ENCODE assay signal across 14 cellular contexts in genomic region chr4:60019180-60019579, GRCh38.
DNase-seq lines count a peak whose midpoint lies in the region; ATAC-seq and TF ChIP-seq lines count a peak whose summit lies in the region.
"Had no signal": no experiment of that assay in that cellular context is flagged by ENCODE, and none has a peak within 500 bp of the region (broad histone marks: within the 10 kb centered on the region; RNA-seq: fewer than 3 reads in every experiment).

No MANE protein-coding gene starts in this region.

- H2BK5ac ChIP-seq in mesendoderm (ENCODE audit: low read length) = no peak overlapping the region

- H3K27me3 ChIP-seq in OCI-LY3 (ENCODE audit: low read depth, low read length) (no peaks in the 10 kb centered on the region), mesendoderm (ENCODE audit: insufficient read depth, low read length, poor library complexity) (no peaks in the 10 kb centered on the region)

- H4K8ac ChIP-seq in mesendoderm (ENCODE audit: low read depth, low read length) = no peak overlapping the region

- H2AK5ac ChIP-seq in mesendoderm (ENCODE audit: low read length) = no peak overlapping the region

- H2AFZ ChIP-seq in OCI-LY3 (ENCODE audit: low read depth, low read length) = no peak overlapping the region

- H3K4me3 ChIP-seq in OCI-LY3 (ENCODE audit: low read length) (no peak overlapping the region), mesendoderm (ENCODE audit: low read length) (no peak overlapping the region)

- DNase-seq in DMS53 (lab: John Stamatoyannopoulos, UW) = peak; percentile 27
- DNase-seq in DMS53 treated with DMSO at 0.1 percent for 48 hours (lab: John Stamatoyannopoulos, UW; ENCODE audit: unreplicated experiment) = no peak
- DNase-seq in WTC11 (ENCODE audit: low spot score) = no peak
- peak; percentile 28 for DNase-seq in mesendoderm
- no peak for DNase-seq in DMS 273 (lab: John Stamatoyannopoulos, UW; ENCODE audit: unreplicated experiment)
- DNase-seq in T-helper 2 cell treated with Interferon-gamma antibody and Interleukin-4, amounts not matched to agents 5 μg/mL and 100 μg/mL, for 36 hours (ENCODE audit: low spot score) = no peak
- DNase-seq: DMS 273 treated with DMSO at 0.1 percent for 48 hours, DMS79 treated with DMSO at 0.1 percent for 48 hours, EL, KG1 had no signal

- WGBS in mesendoderm (ENCODE audit: extremely low coverage, insufficient coverage, low lambda C conversion rate) = no CpG with 5 or more reads among the region's 2 CpGs

- CTCF ChIA-PET in WTC11 (lab: Charles Lee) = no interaction called here

- no peak overlapping the region for H4K5ac ChIP-seq in mesendoderm (ENCODE audit: low read length)

- H3K27ac ChIP-seq in OCI-LY3 (ENCODE audit: low read length) (no peak overlapping the region), mesendoderm (ENCODE audit: low read depth, low read length) (no peak overlapping the region)
- H3K27ac ChIP-seq: 22Rv1 had no signal

- no peaks in the 10 kb centered on the region for H4K20me1 ChIP-seq in OCI-LY3 (ENCODE audit: insufficient read depth, low read length)

- H3K36me3 ChIP-seq in OCI-LY3 (replicated peaks; ENCODE audit: low read depth, low read length) = no peaks in the 10 kb centered on the region
- no peaks in the 10 kb centered on the region for H3K36me3 ChIP-seq in mesendoderm (ENCODE audit: control insufficient read depth, insufficient read depth, low read length)

- no peak overlapping the region for H2BK120ac ChIP-seq in mesendoderm (ENCODE audit: low read depth, low read length)

- H2BK15ac ChIP-seq in mesendoderm (replicated peaks; ENCODE audit: low read depth) = no peak overlapping the region

- POLR2A ChIA-PET in WTC11 (lab: Charles Lee) = no interaction called here

- H3K36me3 Mint-ChIP-seq in WTC11 = no peaks in the 10 kb centered on the region
- H3K36me3 Mint-ChIP-seq in T-helper 2 cell treated with Interferon-gamma antibody and Interleukin-4, amounts not matched to agents 5 μg/mL and 100 μg/mL, for 36 hours (ENCODE audit: low read depth) = no peaks in the 10 kb centered on the region
- H3K36me3 Mint-ChIP-seq: IgD-negative memory B cell had no signal

- H3K9ac ChIP-seq in OCI-LY3 (ENCODE audit: low read length) = no peak overlapping the region
- H3K9ac ChIP-seq in mesendoderm (ENCODE audit: low read length) = no peak overlapping the region

- H3K23ac ChIP-seq in mesendoderm (ENCODE audit: low read length) = no peak overlapping the region

- H3K4ac ChIP-seq in mesendoderm (ENCODE audit: low read depth, low read length) = no peak overlapping the region

- TF ChIP-seq CTCF in OCI-LY3 (IDR thresholded peaks at IDR 0.05; ENCODE audit: low read depth, low read length) (0 out of 2 replicates have a peak, but pooled peaks have one; percentile 9), WTC11 (IDR thresholded peaks at IDR 0.05) (no peak)

- H3K4me2 ChIP-seq in OCI-LY3 (ENCODE audit: low read length) (no peak overlapping the region), mesendoderm (ENCODE audit: low read length) (no peak overlapping the region)

- ATAC-seq in WTC11 = 0 out of 2 replicates have a peak, but pooled peaks have one; percentile 30
- ATAC-seq in HG03135 (IDR thresholded peaks at IDR 0.05; ENCODE audit: unreplicated experiment) = no peak

- H3K9me3 ChIP-seq in OCI-LY3 (ENCODE audit: insufficient read depth, low read length) = no peaks in the 10 kb centered on the region

- peaks cover 14% of the 10 kb centered on the region for H3K4me1 Mint-ChIP-seq in WTC11
- no peaks in the 10 kb centered on the region for H3K4me1 Mint-ChIP-seq in T-helper 2 cell treated with Interferon-gamma antibody and Interleukin-4, amounts not matched to agents 5 μg/mL and 100 μg/mL, for 36 hours (ENCODE audit: low read depth)
- H3K4me1 Mint-ChIP-seq: IgD-negative memory B cell had no signal

- H3K4me1 ChIP-seq in OCI-LY3 (ENCODE audit: low read length) (peaks cover 6% of the 10 kb centered on the region; the same call in 1 of the 2 replicates), mesendoderm (ENCODE audit: control insufficient read depth, low read depth, low read length) (no peaks in the 10 kb centered on the region)

- H3K56ac ChIP-seq in mesendoderm (ENCODE audit: low read length) = no peak overlapping the region

- H3K79me2 ChIP-seq in OCI-LY3 (ENCODE audit: low read length) = no peaks in the 10 kb centered on the region
- H3K79me2 ChIP-seq in mesendoderm (ENCODE audit: control insufficient read depth, insufficient read depth, low read length) = no peaks in the 10 kb centered on the region

- no peaks in the 10 kb centered on the region for H3K9me3 Mint-ChIP-seq in WTC11
- peaks cover 12% of the 10 kb centered on the region for H3K9me3 Mint-ChIP-seq in T-helper 2 cell treated with Interferon-gamma antibody and Interleukin-4, amounts not matched to agents 5 μg/mL and 100 μg/mL, for 36 hours

- no peaks in the 10 kb centered on the region for H3K27me3 Mint-ChIP-seq in WTC11 (ENCODE audit: low read depth)
- no peaks in the 10 kb centered on the region for H3K27me3 Mint-ChIP-seq in T-helper 2 cell treated with Interferon-gamma antibody and Interleukin-4, amounts not matched to agents 5 μg/mL and 100 μg/mL, for 36 hours (ENCODE audit: low read depth)
- H3K27me3 Mint-ChIP-seq: IgD-negative memory B cell had no signal

- no peak overlapping the region for H3K18ac ChIP-seq in mesendoderm (ENCODE audit: low read length)

- H3K79me1 ChIP-seq in mesendoderm (ENCODE audit: low read length) = no peaks in the 10 kb centered on the region

- H3K4me3 Mint-ChIP-seq in WTC11 = no peak overlapping the region
- no peak overlapping the region for H3K4me3 Mint-ChIP-seq in T-helper 2 cell treated with Interferon-gamma antibody and Interleukin-4, amounts not matched to agents 5 μg/mL and 100 μg/mL, for 36 hours
- H3K4me3 Mint-ChIP-seq: IgD-negative memory B cell had no signal

- no peak overlapping the region for H3K27ac Mint-ChIP-seq in WTC11
- no peak overlapping the region for H3K27ac Mint-ChIP-seq in T-helper 2 cell treated with Interferon-gamma antibody and Interleukin-4, amounts not matched to agents 5 μg/mL and 100 μg/mL, for 36 hours
- H3K27ac Mint-ChIP-seq: IgD-negative memory B cell had no signal

TF ChIP-seq in WTC11, 78 proteins besides CTCF, POLR2A, EP300 and RAD21 (continues in another document):
- TF ChIP-seq RORB (CRISPR knock-in tag; IDR thresholded peaks at IDR 0.05) (no peak), ZNF396 (CRISPR knock-in tag; IDR thresholded peaks at IDR 0.05; ENCODE audit: borderline replicate concordance) (no peak), SMAD3 (CRISPR knock-in tag; IDR thresholded peaks at IDR 0.05; ENCODE audit: borderline replicate concordance) (no peak), HMGXB4 (CRISPR knock-in tag; IDR thresholded peaks at IDR 0.05) (no peak), NFYB (CRISPR knock-in tag; conservative IDR thresholded peaks at IDR 0.05; ENCODE audit: low read depth) (no peak), ZNF423 (CRISPR knock-in tag; IDR thresholded peaks at IDR 0.05) (no peak), TEAD4 (CRISPR knock-in tag; IDR thresholded peaks at IDR 0.05) (no peak)
- TF ChIP-seq, protein P1, sequence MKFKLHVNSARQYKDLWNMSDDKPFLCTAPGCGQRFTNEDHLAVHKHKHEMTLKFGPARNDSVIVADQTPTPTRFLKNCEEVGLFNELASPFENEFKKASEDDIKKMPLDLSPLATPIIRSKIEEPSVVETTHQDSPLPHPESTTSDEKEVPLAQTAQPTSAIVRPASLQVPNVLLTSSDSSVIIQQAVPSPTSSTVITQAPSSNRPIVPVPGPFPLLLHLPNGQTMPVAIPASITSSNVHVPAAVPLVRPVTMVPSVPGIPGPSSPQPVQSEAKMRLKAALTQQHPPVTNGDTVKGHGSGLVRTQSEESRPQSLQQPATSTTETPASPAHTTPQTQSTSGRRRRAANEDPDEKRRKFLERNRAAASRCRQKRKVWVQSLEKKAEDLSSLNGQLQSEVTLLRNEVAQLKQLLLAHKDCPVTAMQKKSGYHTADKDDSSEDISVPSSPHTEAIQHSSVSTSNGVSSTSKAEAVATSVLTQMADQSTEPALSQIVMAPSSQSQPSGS (CRISPR knock-in tag; IDR thresholded peaks at IDR 0.05; ENCODE audit: borderline replicate concordance, low read depth) = no peak
- TF ChIP-seq, protein P2, sequence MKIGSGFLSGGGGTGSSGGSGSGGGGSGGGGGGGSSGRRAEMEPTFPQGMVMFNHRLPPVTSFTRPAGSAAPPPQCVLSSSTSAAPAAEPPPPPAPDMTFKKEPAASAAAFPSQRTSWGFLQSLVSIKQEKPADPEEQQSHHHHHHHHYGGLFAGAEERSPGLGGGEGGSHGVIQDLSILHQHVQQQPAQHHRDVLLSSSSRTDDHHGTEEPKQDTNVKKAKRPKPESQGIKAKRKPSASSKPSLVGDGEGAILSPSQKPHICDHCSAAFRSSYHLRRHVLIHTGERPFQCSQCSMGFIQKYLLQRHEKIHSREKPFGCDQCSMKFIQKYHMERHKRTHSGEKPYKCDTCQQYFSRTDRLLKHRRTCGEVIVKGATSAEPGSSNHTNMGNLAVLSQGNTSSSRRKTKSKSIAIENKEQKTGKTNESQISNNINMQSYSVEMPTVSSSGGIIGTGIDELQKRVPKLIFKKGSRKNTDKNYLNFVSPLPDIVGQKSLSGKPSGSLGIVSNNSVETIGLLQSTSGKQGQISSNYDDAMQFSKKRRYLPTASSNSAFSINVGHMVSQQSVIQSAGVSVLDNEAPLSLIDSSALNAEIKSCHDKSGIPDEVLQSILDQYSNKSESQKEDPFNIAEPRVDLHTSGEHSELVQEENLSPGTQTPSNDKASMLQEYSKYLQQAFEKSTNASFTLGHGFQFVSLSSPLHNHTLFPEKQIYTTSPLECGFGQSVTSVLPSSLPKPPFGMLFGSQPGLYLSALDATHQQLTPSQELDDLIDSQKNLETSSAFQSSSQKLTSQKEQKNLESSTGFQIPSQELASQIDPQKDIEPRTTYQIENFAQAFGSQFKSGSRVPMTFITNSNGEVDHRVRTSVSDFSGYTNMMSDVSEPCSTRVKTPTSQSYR (CRISPR knock-in tag; IDR thresholded peaks at IDR 0.05) = no peak

Comparison
In these comparisons a context has a peak if more than half of its experiments do, and no peak if none do; other contexts are left out.
1. DNase-seq: peak in DMS53 (single experiment) and mesendoderm (single experiment); none in DMS53 treated with DMSO at 0.1 percent for 48 hours (single experiment), WTC11 (single experiment), DMS 273 (single experiment) and T-helper 2 cell treated with Interferon-gamma antibody and Interleukin-4, amounts not matched to agents 5 μg/mL and 100 μg/mL, for 36 hours (single experiment).